Comparison of ENCODE assay signal across 20 cellular contexts in the genomic region with DNA sequence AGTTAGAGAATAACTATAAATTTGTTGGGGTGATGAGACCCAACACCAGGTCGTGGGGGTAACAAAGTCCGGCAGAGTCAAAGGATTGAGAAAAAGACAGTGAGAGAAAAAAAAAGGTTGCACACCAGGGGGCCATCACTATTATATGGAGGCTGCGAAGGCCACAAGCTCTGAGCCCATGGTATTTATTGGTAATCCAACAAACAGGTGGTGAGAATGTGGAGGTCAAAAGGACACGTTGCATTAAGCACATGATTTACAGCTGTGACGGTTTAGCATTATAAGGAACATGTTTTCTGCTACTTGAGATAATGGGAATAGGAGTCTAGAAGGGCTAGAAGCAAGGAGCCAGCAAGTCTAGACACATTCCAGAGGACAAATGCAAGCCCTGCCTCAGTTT.
DNase-seq lines count a peak whose midpoint lies in the region; ATAC-seq and TF ChIP-seq lines count a peak whose summit lies in the region.
"Had no signal": no experiment of that assay in that cellular context is flagged by ENCODE, and none has a peak within 500 bp of the region (broad histone marks: within the 10 kb centered on the region; RNA-seq: fewer than 3 reads in every experiment).

No MANE protein-coding gene starts in this region.

- DNase-seq in LHCN-M2 (ENCODE audit: low read depth) = peak; percentile 4
- DNase-seq in NCI-H69 (lab: John Stamatoyannopoulos, UW) = peak; percentile 46
- DNase-seq in WERI-Rb-1 = peak; percentile 14
- no peak for DNase-seq in stimulated activated CD4-positive, alpha-beta T cell treated with anti-CD3 and anti-CD28 coated beads, Interleukin-1b, Interleukin-23, amount 100 ng/mL, for 48 hours
- DNase-seq in NCI-H1105 treated with DMSO at 0.1 percent for 48 hours (lab: John Stamatoyannopoulos, UW) = no peak
- no peak for DNase-seq in effector memory CD8-positive, alpha-beta T cell
- DNase-seq: 8988T; ACHN; BE2C; C1 segment of cervical spinal cord; CD4-positive, alpha-beta memory T cell; CD4-positive, CD25-positive, alpha-beta regulatory T cell; CD8-positive, alpha-beta memory T cell; COR-L47; DMS 273 treated with DMSO at 0.1 percent for 48 hours; DMS153; DMS79 treated with DMSO at 0.1 percent for 48 hours; GF-D8 had no signal

- no peaks in the 10 kb centered on the region for H3K36me3 ChIP-seq in WERI-Rb-1
- H3K36me3 ChIP-seq: BE2C, BLaER1 had no signal

- no peaks in the 10 kb centered on the region for H3K27me3 ChIP-seq in WERI-Rb-1 (ENCODE audit: insufficient read depth, low read depth, severe bottlenecking)
- H3K27me3 ChIP-seq: BE2C, BLaER1 had no signal

- H3K27ac Mint-ChIP-seq in effector memory CD8-positive, alpha-beta T cell = no peak overlapping the region
- H3K27ac Mint-ChIP-seq: CD14-positive monocyte; CD4-positive, CD25-positive, alpha-beta regulatory T cell; CD8-positive, alpha-beta memory T cell had no signal

- H3K4me1 Mint-ChIP-seq in effector memory CD8-positive, alpha-beta T cell (ENCODE audit: low read depth in 2 of 2) = no peaks in the 10 kb centered on the region
- H3K4me1 Mint-ChIP-seq: CD14-positive monocyte; CD4-positive, alpha-beta memory T cell; CD4-positive, CD25-positive, alpha-beta regulatory T cell; CD8-positive, alpha-beta memory T cell had no signal

- H3K9me3 Mint-ChIP-seq in effector memory CD8-positive, alpha-beta T cell = peaks cover 14 to 16% of the 10 kb centered on the region in 2 donors

- no peak for ATAC-seq in effector memory CD8-positive, alpha-beta T cell (replicated peaks)

- no peak overlapping the region for H3K27ac ChIP-seq in WERI-Rb-1
- H3K27ac ChIP-seq: BLaER1 had no signal

- no peak for TF ChIP-seq CTCF in WERI-Rb-1 (IDR thresholded peaks at IDR 0.05; ENCODE audit: low read depth, low read length)

- H3K4me3 Mint-ChIP-seq in effector memory CD8-positive, alpha-beta T cell = no peak overlapping the region
- H3K4me3 Mint-ChIP-seq: CD14-positive monocyte; CD4-positive, alpha-beta memory T cell; CD4-positive, CD25-positive, alpha-beta regulatory T cell; CD8-positive, alpha-beta memory T cell had no signal

- H3K36me3 Mint-ChIP-seq in effector memory CD8-positive, alpha-beta T cell (ENCODE audit: insufficient read depth) = no peaks in the 10 kb centered on the region
- H3K36me3 Mint-ChIP-seq: CD14-positive monocyte; CD4-positive, alpha-beta memory T cell; CD4-positive, CD25-positive, alpha-beta regulatory T cell; CD8-positive, alpha-beta memory T cell had no signal

- H3K27me3 Mint-ChIP-seq in effector memory CD8-positive, alpha-beta T cell = no peaks in the 10 kb centered on the region
- H3K27me3 Mint-ChIP-seq: CD4-positive, alpha-beta memory T cell; CD4-positive, CD25-positive, alpha-beta regulatory T cell; CD8-positive, alpha-beta memory T cell had no signal

- H3K4me3 ChIP-seq in WERI-Rb-1 (ENCODE audit: low read depth, low read length) = no peak overlapping the region
- H3K4me3 ChIP-seq: BLaER1 had no signal

- H3K9me3 ChIP-seq in WERI-Rb-1 (ENCODE audit: severe bottlenecking) = no peaks in the 10 kb centered on the region
- H3K9me3 ChIP-seq: BE2C, BLaER1 had no signal

Comparison
In these comparisons a context has a peak if more than half of its experiments do, and no peak if none do; other contexts are left out.
1. DNase-seq: peak in LHCN-M2 (single experiment), NCI-H69 (single experiment) and WERI-Rb-1 (single experiment); none in stimulated activated CD4-positive, alpha-beta T cell treated with anti-CD3 and anti-CD28 coated beads, Interleukin-1b, Interleukin-23, amount 100 ng/mL, for 48 hours (single experiment), NCI-H1105 treated with DMSO at 0.1 percent for 48 hours (single experiment) and effector memory CD8-positive, alpha-beta T cell (0 of 3).